25 cellular contexts compared by ENCODE assay signal in genomic region chr12:117674763-117675162, GRCh38.
DNase-seq lines count a peak whose midpoint lies in the region; ATAC-seq, FAIRE-seq and TF ChIP-seq lines count a peak whose summit lies in the region.
"Had no signal": no experiment of that assay in that cellular context is flagged by ENCODE, and none has a peak within 500 bp of the region (broad histone marks: within the 10 kb centered on the region; RNA-seq: fewer than 3 reads in every experiment).

No MANE protein-coding gene starts in this region.

- no peak for TF ChIP-seq EP300 in SK-N-SH (IDR thresholded peaks at IDR 0.05; ENCODE audit: borderline replicate concordance in 1 of 2, low read depth in 1 of 2, low read length in 1 of 2)

- no peaks in the 10 kb centered on the region for H3K9me3 ChIP-seq in SK-N-SH
- no peaks in the 10 kb centered on the region for H3K9me3 ChIP-seq in astrocyte (ENCODE audit: insufficient read depth, low read depth, low read length)
- no peaks in the 10 kb centered on the region for H3K9me3 ChIP-seq in endothelial cell of umbilical vein (replicated peaks; ENCODE audit: control insufficient read depth, insufficient read depth, low read length)
- H3K9me3 ChIP-seq: BE2C, BLaER1 had no signal

- H3K36me3 Mint-ChIP-seq in astrocyte (ENCODE audit: low read depth, unreplicated experiment), result peaks cover 3% of the 10 kb centered on the region
- H3K36me3 Mint-ChIP-seq: CD14-positive monocyte; CD4-positive, alpha-beta memory T cell; CD4-positive, CD25-positive, alpha-beta regulatory T cell had no signal

- no peak for TF ChIP-seq POLR2A in endothelial cell of umbilical vein (IDR thresholded peaks at IDR 0.05; ENCODE audit: low read depth, low read length)

- no peak for ATAC-seq in SK-N-SH treated with all-trans-retinoic acid at 6 μM for 48 hours
- no peak for ATAC-seq in HG02885 (IDR thresholded peaks at IDR 0.05; ENCODE audit: poor library complexity, unreplicated experiment)
- ATAC-seq: GM12878 had no signal

- H3K4me1 ChIP-seq in SK-N-SH (ENCODE audit: control insufficient read depth in 1 of 2, insufficient read depth in 2 of 2, low read depth in 1 of 2, low read length in 1 of 2), result peaks cover 11% of the 10 kb centered on the region in 2 experiments; a peak in 2 of 4 replicates
- H3K4me1 ChIP-seq in astrocyte (ENCODE audit: insufficient read depth, low read length), result peaks cover 13% of the 10 kb centered on the region
- H3K4me1 ChIP-seq in endothelial cell of umbilical vein (ENCODE audit: control insufficient read depth, extremely low read depth, insufficient read depth, low read length), result peaks cover 38% of the 10 kb centered on the region
- H3K4me1 ChIP-seq: BE2C, BLaER1 had no signal

- H3K27me3 ChIP-seq in SK-N-SH (ENCODE audit: insufficient read depth) (no peaks in the 10 kb centered on the region), astrocyte (ENCODE audit: insufficient read depth, low read length) (no peaks in the 10 kb centered on the region), endothelial cell of umbilical vein (ENCODE audit: control insufficient read depth in 2 of 2, insufficient read depth in 2 of 2, low read length in 2 of 2) (no peaks in the 10 kb centered on the region)
- H3K27me3 ChIP-seq: BE2C, BLaER1 had no signal

- peaks cover 8% of the 10 kb centered on the region for H3K9me3 Mint-ChIP-seq in astrocyte (ENCODE audit: unreplicated experiment)

- H4K20me1 ChIP-seq in SK-N-SH (ENCODE audit: insufficient read depth), result no peaks in the 10 kb centered on the region
- no peaks in the 10 kb centered on the region for H4K20me1 ChIP-seq in astrocyte (ENCODE audit: insufficient read depth, low read length)
- no peaks in the 10 kb centered on the region for H4K20me1 ChIP-seq in endothelial cell of umbilical vein (replicated peaks; ENCODE audit: control insufficient read depth, extremely low read depth, insufficient read depth, low read length)
- H4K20me1 ChIP-seq: BLaER1 had no signal

- no peaks in the 10 kb centered on the region for H3K36me3 ChIP-seq in SK-N-SH (replicated peaks in 1 of 2; ENCODE audit: control insufficient read depth in 1 of 2, insufficient read depth in 2 of 2, low read length in 1 of 2)
- no peaks in the 10 kb centered on the region for H3K36me3 ChIP-seq in astrocyte (ENCODE audit: insufficient read depth, low read length)
- no peaks in the 10 kb centered on the region for H3K36me3 ChIP-seq in endothelial cell of umbilical vein (ENCODE audit: control insufficient read depth in 2 of 2, extremely low read depth in 1 of 2, insufficient read depth in 2 of 2, low read length in 2 of 2)
- H3K36me3 ChIP-seq: BE2C, BLaER1 had no signal

- H3K4me3 ChIP-seq in SK-N-SH (ENCODE audit: low read depth in 2 of 2, low read length in 1 of 2) (no peak overlapping the region), astrocyte (ENCODE audit: insufficient read depth, low read depth, low read length) (no peak overlapping the region), endothelial cell of umbilical vein (replicated peaks in 1 of 3; ENCODE audit: insufficient read depth in 1 of 3, low read depth in 1 of 3, low read length in 3 of 3) (no peak overlapping the region)
- H3K4me3 ChIP-seq: BLaER1, GM12878 had no signal

- dilution Hi-C loops in endothelial cell of umbilical vein (cut with MboI; ENCODE audit: extremely low pct_ligation_motif_present, low sequenced_read_pairs), result no loop called here

- WGBS in SK-N-SH (ENCODE audit: low lambda C conversion rate), result 75% methylated on average over 1 of the region's 1 CpG

- peak overlapping the region; percentile 48; the same call in 1 of the 2 replicates for H2AFZ ChIP-seq in SK-N-SH (ENCODE audit: low read depth)
- no peak overlapping the region for H2AFZ ChIP-seq in astrocyte (ENCODE audit: low read depth, low read length)
- no peak overlapping the region for H2AFZ ChIP-seq in endothelial cell of umbilical vein (ENCODE audit: low read depth, low read length)

- no peak overlapping the region for H3K4me3 Mint-ChIP-seq in astrocyte (ENCODE audit: unreplicated experiment)
- H3K4me3 Mint-ChIP-seq: CD14-positive monocyte; CD4-positive, alpha-beta memory T cell; CD8-positive, alpha-beta memory T cell had no signal

- no peaks in the 10 kb centered on the region for H3K9me2 ChIP-seq in SK-N-SH

- peaks cover 13% of the 10 kb centered on the region for H3K4me1 Mint-ChIP-seq in astrocyte (ENCODE audit: low read depth, unreplicated experiment)
- H3K4me1 Mint-ChIP-seq: CD14-positive monocyte; CD4-positive, alpha-beta memory T cell; CD4-positive, CD25-positive, alpha-beta regulatory T cell; CD8-positive, alpha-beta memory T cell had no signal

- H3F3A ChIP-seq in SK-N-SH (replicated peaks; ENCODE audit: insufficient read depth), result no peaks in the 10 kb centered on the region

- no peaks in the 10 kb centered on the region for H3K27me3 Mint-ChIP-seq in astrocyte (ENCODE audit: low read depth, unreplicated experiment)
- H3K27me3 Mint-ChIP-seq: CD4-positive, alpha-beta memory T cell had no signal

- no peak overlapping the region for H3K4me2 ChIP-seq in SK-N-SH
- H3K4me2 ChIP-seq in astrocyte (ENCODE audit: low read length), result no peak overlapping the region
- no peak overlapping the region for H3K4me2 ChIP-seq in endothelial cell of umbilical vein (ENCODE audit: insufficient read depth, low read length)
- H3K4me2 ChIP-seq: BLaER1 had no signal

- DNase-seq in SK-N-SH, result no peak
- no peak for DNase-seq in astrocyte (ENCODE audit: low read depth)
- no peak for DNase-seq in endothelial cell of umbilical vein (ENCODE audit: low read depth, low spot score)
- DNase-seq in stimulated activated CD8-positive, alpha-beta memory T cell treated with anti-CD3 and anti-CD28 coated beads, Interleukin-4, amount 100 ng/mL, for 48 hours, result no peak
- DNase-seq in activated CD4-positive, alpha-beta T cell treated with anti-CD3 and anti-CD28 coated beads for 4 hours, result no peak
- DNase-seq: BE2C; C1 segment of cervical spinal cord; CD4-positive, alpha-beta memory T cell; CD4-positive, CD25-positive, alpha-beta regulatory T cell; CD8-positive, alpha-beta memory T cell; COR-L47; DMS 273 treated with DMSO at 0.1 percent for 48 hours; DMS153; DMS53; DMS79; DND-41; GDM1 had no signal

- H3K79me2 ChIP-seq in SK-N-SH (ENCODE audit: insufficient read depth) (no peaks in the 10 kb centered on the region), astrocyte (ENCODE audit: insufficient read depth, low read length) (no peaks in the 10 kb centered on the region), endothelial cell of umbilical vein (ENCODE audit: control insufficient read depth, insufficient read depth, low read length) (peaks cover 37% of the 10 kb centered on the region)

- no peak for TF ChIP-seq CTCF in SK-N-SH (IDR thresholded peaks at IDR 0.05)
- TF ChIP-seq CTCF in astrocyte (IDR thresholded peaks at IDR 0.05; ENCODE audit: insufficient read depth, low read depth, low read length), result no peak
- no peak for TF ChIP-seq CTCF in endothelial cell of umbilical vein (IDR thresholded peaks at IDR 0.05; ENCODE audit: extremely low read depth in 1 of 2, insufficient read depth in 1 of 2, low read depth in 1 of 2, low read length in 2 of 2)

- no peak for TF ChIP-seq RAD21 in SK-N-SH (IDR thresholded peaks at IDR 0.05; ENCODE audit: low read length)

- H3K9ac ChIP-seq in SK-N-SH (no peak overlapping the region), astrocyte (ENCODE audit: low read length) (no peak overlapping the region), endothelial cell of umbilical vein (replicated peaks; ENCODE audit: extremely low read depth, insufficient read depth, low read length) (no peak overlapping the region)
- H3K9ac ChIP-seq: BLaER1 had no signal

- TSS peak; percentile 99 for BruUV-seq in endothelial cell of umbilical vein (replicated peaks; lab: Mats Ljungman, UMichigan)

- H3K9me1 ChIP-seq in endothelial cell of umbilical vein (replicated peaks; ENCODE audit: control insufficient read depth, extremely low read depth, insufficient read depth, low read length), result no peaks in the 10 kb centered on the region

- FAIRE-seq in astrocyte (lab: Jason Lieb, UNC), result no peak
- no peak for FAIRE-seq in endothelial cell of umbilical vein (lab: Jason Lieb, UNC)
- FAIRE-seq: GM12878, GM12892, GM18507 had no signal

- CTCF ChIA-PET in SK-N-SH (lab: Yijun Ruan, JAX) (interaction anchor here (1.0 to 1.2 kb wide), 2 partner anchors 10 to 312 kb away, joined by 3 read pairs; no protein-coding TSS in a partner anchor), endothelial cell of umbilical vein (lab: Charles Lee) (interaction anchor here (2.1 kb wide), 1 partner anchor 10 kb away, joined by 9 read pairs; no protein-coding TSS in a partner anchor)

- peak overlapping the region; percentile 66 for H3K27ac Mint-ChIP-seq in astrocyte (ENCODE audit: unreplicated experiment)
- H3K27ac Mint-ChIP-seq: CD14-positive monocyte; CD4-positive, alpha-beta memory T cell; CD8-positive, alpha-beta memory T cell had no signal

- POLR2A ChIA-PET in SK-N-SH (lab: Yijun Ruan, JAX), result no interaction called here
- POLR2A ChIA-PET in endothelial cell of umbilical vein (lab: Charles Lee), result no interaction called here

- intact Hi-C loops in endothelial cell of umbilical vein (cut with micrococcal nuclease), result loop anchor here (1.0 to 5.0 kb wide), 4 partner anchors 11 to 437 kb away; no protein-coding TSS in a partner anchor

- H3K27ac ChIP-seq in SK-N-SH (ENCODE audit: low read depth in 2 of 2, low read length in 1 of 2) (no peak overlapping the region), astrocyte (ENCODE audit: low read depth, low read length) (no peak overlapping the region), endothelial cell of umbilical vein (ENCODE audit: insufficient read depth, low read depth, low read length) (peak overlapping the region; percentile 48)
- H3K27ac ChIP-seq: 22Rv1, BLaER1 had no signal

TF ChIP-seq in SK-N-SH, 30 proteins besides CTCF, POLR2A, EP300 and RAD21 (continues in another document):
- no peak for TF ChIP-seq JUND (IDR thresholded peaks at IDR 0.05)
- TF ChIP-seq EZH2phosphoT487 (IDR thresholded peaks at IDR 0.05; ENCODE audit: borderline replicate concordance, low read depth), result no peak
- TF ChIP-seq SIN3A (IDR thresholded peaks at IDR 0.05; ENCODE audit: borderline replicate concordance, low read depth, low read length), result no peak

TF ChIP-seq in SK-N-SH treated with all-trans-retinoic acid at 6 μM for 48 hours, 23 proteins besides CTCF, POLR2A, EP300 and RAD21 (continues in another document):
- TF ChIP-seq CSDC2 (CRISPR knock-in tag; IDR thresholded peaks at IDR 0.05), result no peak

TF ChIP-seq in endothelial cell of umbilical vein, 7 proteins besides CTCF, POLR2A, EP300 and RAD21 (continues in another document):
- TF ChIP-seq GATA2 (IDR thresholded peaks at IDR 0.05; ENCODE audit: insufficient read depth, insufficient read length, low read depth, low read length) (no peak), FOS (IDR thresholded peaks at IDR 0.05; ENCODE audit: borderline replicate concordance, insufficient read depth, low read length) (no peak), EZH2 (IDR thresholded peaks at IDR 0.05; ENCODE audit: borderline replicate concordance, low read depth, low read length, severe bottlenecking) (no peak), MYC (IDR thresholded peaks at IDR 0.05; ENCODE audit: low read depth, low read length) (no peak), POLR2AphosphoS5 (IDR thresholded peaks at IDR 0.05; ENCODE audit: insufficient read depth, low read depth, low read length) (no peak)
